In genomic region chr17:51764387-51764971, GRCh38 we compare ENCODE assay signal across 8 cellular contexts.
DNase-seq lines count a peak whose midpoint lies in the region; ATAC-seq and TF ChIP-seq lines count a peak whose summit lies in the region.

No MANE protein-coding gene starts in this region.

- H3K36me3 ChIP-seq in CD8-positive, alpha-beta memory T cell (ENCODE audit: insufficient read depth, low read length) = no peaks in the 10 kb centered on the region
- H3K36me3 ChIP-seq in lower lobe of right lung = no peaks in the 10 kb centered on the region

- CTCF ChIA-PET in CD8-positive, alpha-beta memory T cell (lab: Charles Lee) = interaction anchor here (0.7 to 1.4 kb wide), 5 partner anchors 8 to 1433 kb away, joined by 3 to 5 read pairs (median 3); no protein-coding TSS in a partner anchor

- peaks cover 6 to 22% of the 10 kb centered on the region in 2 donors for H3K27me3 Mint-ChIP-seq in CD8-positive, alpha-beta memory T cell

- no peaks in the 10 kb centered on the region for H3K9me3 ChIP-seq in CD8-positive, alpha-beta memory T cell (ENCODE audit: low read length)
- H3K9me3 ChIP-seq in lower lobe of right lung = no peaks in the 10 kb centered on the region

- H3K4me3 ChIP-seq in CD8-positive, alpha-beta memory T cell (ENCODE audit: low read length) = no peak overlapping the region
- no peak overlapping the region for H3K4me3 ChIP-seq in lower lobe of right lung

- peak; percentile 79 for TF ChIP-seq CTCF in lower lobe of right lung (IDR thresholded peaks at IDR 0.05)

- peak; percentile 85 for ATAC-seq in GM19324 (IDR thresholded peaks at IDR 0.05; ENCODE audit: low FRiP score, unreplicated experiment)
- peak; percentile 93 for ATAC-seq in HG03196 (IDR thresholded peaks at IDR 0.05; ENCODE audit: unreplicated experiment)
- ATAC-seq in lower lobe of right lung = peak; percentile 81 to 90

- H3K27ac Mint-ChIP-seq in CD8-positive, alpha-beta memory T cell = no peak overlapping the region

- no peaks in the 10 kb centered on the region for H3K4me1 Mint-ChIP-seq in CD8-positive, alpha-beta memory T cell

- H3K9me3 Mint-ChIP-seq in CD8-positive, alpha-beta memory T cell = peaks cover 0 to 2% (median 0%) of the 10 kb centered on the region in 5 donors

- no peak overlapping the region for H3K4me3 Mint-ChIP-seq in CD8-positive, alpha-beta memory T cell

- peak in 3 of 5 donors; percentile 3 to 12 (median 5) for DNase-seq in CD8-positive, alpha-beta memory T cell
- DNase-seq in NCI-H226 (peak; percentile 7), dedifferentiated amniotic fluid mesenchymal stem cell (ENCODE audit: extremely low spot score) (peak; percentile 31), lower lobe of right lung (no peak)
- peak; percentile 5 for DNase-seq in activated CD4-positive, CD25-positive, alpha-beta regulatory T cell treated with anti-CD3 and anti-CD28 coated beads, Interleukin-2, amount 50 U/mL, for 16 hours (ENCODE audit: low read depth, low spot score)
- peak; percentile 55 for DNase-seq in stimulated activated CD8-positive, alpha-beta memory T cell treated with anti-CD3 and anti-CD28 coated beads, Interleukin-4, amount 100 ng/mL, for 48 hours

- H3K27me3 ChIP-seq in CD8-positive, alpha-beta memory T cell (ENCODE audit: insufficient read depth, low read length, poor library complexity, severe bottlenecking) = no peaks in the 10 kb centered on the region
- no peaks in the 10 kb centered on the region for H3K27me3 ChIP-seq in lower lobe of right lung (ENCODE audit: low read depth)

- POLR2A ChIA-PET in CD8-positive, alpha-beta memory T cell (lab: Charles Lee) = no interaction called here

- intact Hi-C loops in lower lobe of right lung (cut with DNase I) = loop anchor here (10.0 kb wide), 1 partner anchor 340 kb away; no protein-coding TSS in a partner anchor

- no peak overlapping the region for H3K27ac ChIP-seq in CD8-positive, alpha-beta memory T cell (ENCODE audit: low read depth, low read length)
- H3K27ac ChIP-seq in lower lobe of right lung = no peak overlapping the region

- H3K4me1 ChIP-seq in CD8-positive, alpha-beta memory T cell (ENCODE audit: insufficient read depth, low read length) = no peaks in the 10 kb centered on the region
- H3K4me1 ChIP-seq in lower lobe of right lung = no peaks in the 10 kb centered on the region

- H3K36me3 Mint-ChIP-seq in CD8-positive, alpha-beta memory T cell = no peaks in the 10 kb centered on the region
